8 cellular contexts compared by ENCODE assay signal in genomic region chr9:112750111-112750766, GRCh38. TPM values are rescaled to one million over a fixed set of nuclear protein-coding genes. Genes with fewer than 3 reads are reported as not detected.
A peak's percentile ranks its signal among the peaks of the same experiment; 100 is the strongest.
DNase-seq lines count a peak whose midpoint lies in the region; ATAC-seq lines count a peak whose summit lies in the region.

Gene SNX30 (plus strand): TSS chr9:112750760. CDS start chr9:112751002, 242 bp downstream.

- no peaks in the 10 kb centered on the region for H3K9me3 ChIP-seq in CD8-positive, alpha-beta memory T cell (ENCODE audit: low read length)
- no peaks in the 10 kb centered on the region for H3K9me3 ChIP-seq in endocrine pancreas (ENCODE audit: control insufficient read depth, low read length)

- no peaks in the 10 kb centered on the region for H3K27me3 ChIP-seq in CD8-positive, alpha-beta memory T cell (ENCODE audit: insufficient read depth, low read length, poor library complexity, severe bottlenecking)
- H3K27me3 ChIP-seq in endocrine pancreas (ENCODE audit: control insufficient read depth, insufficient read depth, low read length): no peaks in the 10 kb centered on the region

- H3K4me3 ChIP-seq in CD8-positive, alpha-beta memory T cell (ENCODE audit: low read length): peak within 1 kb of the TSS; percentile 77
- H3K4me3 ChIP-seq in endocrine pancreas (ENCODE audit: control insufficient read depth, insufficient read depth, low read length): peak within 1 kb of the TSS; percentile 58

- peak; percentile 72 to 85 (median 78) for DNase-seq in CD8-positive, alpha-beta memory T cell
- DNase-seq in NOMO-1 (lab: John Stamatoyannopoulos, UW; ENCODE audit: unreplicated experiment in 2 of 2) (peak; percentile 67 to 91), mesenteric fat pad (ENCODE audit: low spot score) (peak; percentile 97)
- DNase-seq in activated CD8-positive, alpha-beta memory T cell treated with anti-CD3 and anti-CD28 coated beads, Interleukin-2, amount 50 U/mL, for 24 hours (ENCODE audit: extremely low read depth): peak; percentile 21
- peak; percentile 61 for DNase-seq in stimulated activated CD8-positive, alpha-beta memory T cell treated with anti-CD3 and anti-CD28 coated beads, Interleukin-15, amount 100 ng/mL, for 1 hour (ENCODE audit: low read depth)

- peaks cover 50% of the 10 kb centered on the region for H3K4me1 ChIP-seq in CD8-positive, alpha-beta memory T cell (ENCODE audit: insufficient read depth, low read length)
- no peaks in the 10 kb centered on the region for H3K4me1 ChIP-seq in endocrine pancreas (ENCODE audit: control insufficient read depth, insufficient read depth, low read length)

- H3K9ac ChIP-seq in endocrine pancreas (ENCODE audit: control insufficient read depth, insufficient read depth, low read length): peak within 1 kb of the TSS; percentile 82

- H3K27me3 Mint-ChIP-seq in CD8-positive, alpha-beta memory T cell: no peaks in the 10 kb centered on the region

- H3K36me3 ChIP-seq in CD8-positive, alpha-beta memory T cell (ENCODE audit: insufficient read depth, low read length): no peaks in the 10 kb centered on the region
- H3K36me3 ChIP-seq in endocrine pancreas (ENCODE audit: control insufficient read depth, insufficient read depth, low read length): no peaks in the 10 kb centered on the region

- H3K9me3 Mint-ChIP-seq in CD8-positive, alpha-beta memory T cell: no peaks in the 10 kb centered on the region

- H3K4me3 Mint-ChIP-seq in CD8-positive, alpha-beta memory T cell: peak within 1 kb of the TSS; percentile 82 to 92 (median 90)

- H3K27ac ChIP-seq in CD8-positive, alpha-beta memory T cell (ENCODE audit: low read depth, low read length): peak within 1 kb of the TSS; percentile 81

- ATAC-seq in GM19438 (IDR thresholded peaks at IDR 0.05; ENCODE audit: low read depth, unreplicated experiment) (peak; percentile 74), HG03565 (IDR thresholded peaks at IDR 0.05; ENCODE audit: unreplicated experiment) (peak; percentile 67)

- H3K36me3 Mint-ChIP-seq in CD8-positive, alpha-beta memory T cell: peaks cover 0 to 5% (median 0%) of the 10 kb centered on the region in 3 donors

- H3K4me1 Mint-ChIP-seq in CD8-positive, alpha-beta memory T cell: peaks cover 53 to 69% (median 67%) of the 10 kb centered on the region in 3 donors

- CTCF ChIA-PET in CD8-positive, alpha-beta memory T cell (lab: Charles Lee): interaction anchor here (1.4 to 3.3 kb wide), 3 partner anchors 31 to 43 kb away, joined by 3 to 16 read pairs (median 7); partner anchors contain the start of gene INIP

- H3K27ac Mint-ChIP-seq in CD8-positive, alpha-beta memory T cell: peak within 1 kb of the TSS; percentile 81 to 98 (median 94)

- POLR2A ChIA-PET in CD8-positive, alpha-beta memory T cell (lab: Charles Lee): interaction anchor here (1.5 to 2.5 kb wide), 2 partner anchors 31 to 33 kb away, joined by 4 to 16 read pairs; partner anchors contain the start of gene INIP

RNA-seq across cellular contexts. Expression of gene SNX30, which starts in this region (rescaled TPM):
- total RNA-seq in CD8-positive, alpha-beta memory T cell: 1 to 10 TPM; 3.3 to 3.7 TPM
- 3.9 TPM for polyA plus RNA-seq in CD8-positive, alpha-beta memory T cell
- 13.9 TPM for total RNA-seq in mesenteric fat pad

Comparison
In these comparisons a context has a peak if more than half of its experiments do, and no peak if none do; other contexts are left out.
1. Peak in every context shown above with its lines: DNase-seq, ATAC-seq, H3K4me3 ChIP-seq and H3K27ac ChIP-seq.
2. DNase-seq: peak in every context shown above with its lines; median percentile 97 in mesenteric fat pad; 79 in NOMO-1; 78 in CD8-positive, alpha-beta memory T cell; 61 in stimulated activated CD8-positive, alpha-beta memory T cell treated with anti-CD3 and anti-CD28 coated beads, Interleukin-15, amount 100 ng/mL, for 1 hour; 21 in activated CD8-positive, alpha-beta memory T cell treated with anti-CD3 and anti-CD28 coated beads, Interleukin-2, amount 50 U/mL, for 24 hours.